Comparison of ENCODE assay signal across 8 cellular contexts in genomic region chr16:30535106-30535776, GRCh38. TPM values are rescaled to one million over a fixed set of nuclear protein-coding genes. Genes with fewer than 3 reads are reported as not detected.
A peak's percentile ranks its signal among the peaks of the same experiment; 100 is the strongest.
DNase-seq lines count a peak whose midpoint lies in the region; ATAC-seq, FAIRE-seq and TF ChIP-seq lines count a peak whose summit lies in the region.

No MANE protein-coding gene starts in this region.

- in situ Hi-C loops in gastrocnemius medialis (cut with MboI; ENCODE audit: low sequenced_read_pairs in 4 of 4), result loop anchor here in 2 of 4 donors (10.0 kb wide), 2 partner anchors 90 to 100 kb away; partner anchors contain the start of genes DCTPP1 (in 1 of the 2) and SEPHS2 (in 1 of the 2)

- ATAC-seq in HG02763 (IDR thresholded peaks at IDR 0.05; ENCODE audit: unreplicated experiment), result peak; percentile 14
- ATAC-seq in heart left ventricle, result peak in 1 of 4 donors; percentile 0
- ATAC-seq in gastrocnemius medialis, result peak; percentile 27 to 47

- no peak for DNase-seq in GM12864 (ENCODE audit: low read depth)
- DNase-seq in activated CD4-positive, alpha-beta memory T cell treated with anti-CD3 and anti-CD28 coated beads for 36 hours, result no peak
- no peak for DNase-seq in heart left ventricle
- peak in 1 of 2 donors; percentile 17 for DNase-seq in gastrocnemius medialis
- no peak for DNase-seq in RCC 7860 (ENCODE audit: low spot score)
- DNase-seq in cerebellar nuclear complex (lab: John Stamatoyannopoulos, UW), result no peak
- no peak for DNase-seq in cerebellar cortex (ENCODE audit: low spot score)

- H3K36me3 Mint-ChIP-seq in activated CD4-positive, alpha-beta memory T cell treated with anti-CD3 and anti-CD28 coated beads for 36 hours, result peaks cover 39% of the 10 kb centered on the region

- TF ChIP-seq POLR2A in heart left ventricle (IDR thresholded peaks at IDR 0.05) (no peak), gastrocnemius medialis (IDR thresholded peaks at IDR 0.05) (no peak)

- H3K27ac ChIP-seq in heart left ventricle, result peak overlapping the region; percentile 86 to 99 (median 94)
- peak overlapping the region; percentile 90 to 96 (median 94) for H3K27ac ChIP-seq in gastrocnemius medialis

- peaks cover 34% of the 10 kb centered on the region for H3K4me1 Mint-ChIP-seq in activated CD4-positive, alpha-beta memory T cell treated with anti-CD3 and anti-CD28 coated beads for 36 hours (ENCODE audit: low read depth)

- no peaks in the 10 kb centered on the region for H3K9me3 Mint-ChIP-seq in activated CD4-positive, alpha-beta memory T cell treated with anti-CD3 and anti-CD28 coated beads for 36 hours

- no peak for FAIRE-seq in RCC 7860 (lab: Jason Lieb, UNC)

- TF ChIP-seq CTCF in GM12864 (IDR thresholded peaks at IDR 0.05; ENCODE audit: low read depth, low read length, missing control alignments) (no peak), heart left ventricle (IDR thresholded peaks at IDR 0.05) (no peak), gastrocnemius medialis (IDR thresholded peaks at IDR 0.05 in 4 of 5, conservative IDR thresholded peaks at IDR 0.05 in 1 of 5) (no peak)

- WGBS in heart left ventricle, 4 donors, result 7 to 10% (median 9%) methylated on average over 17 to 18 of the region's 18 CpGs

- H3K27ac Mint-ChIP-seq in activated CD4-positive, alpha-beta memory T cell treated with anti-CD3 and anti-CD28 coated beads for 36 hours, result peak overlapping the region; percentile 95

- H3K4me1 ChIP-seq in heart left ventricle (peaks cover 0 to 41% (median 24%) of the 10 kb centered on the region in 12 donors), gastrocnemius medialis (peaks cover 23 to 27% of the 10 kb centered on the region in 2 donors)

- peak overlapping the region; percentile 89 for H3K4me3 Mint-ChIP-seq in activated CD4-positive, alpha-beta memory T cell treated with anti-CD3 and anti-CD28 coated beads for 36 hours

- no peaks in the 10 kb centered on the region for H3K27me3 ChIP-seq in heart left ventricle
- H3K27me3 ChIP-seq in gastrocnemius medialis, result no peaks in the 10 kb centered on the region

- no peaks in the 10 kb centered on the region for H3K27me3 Mint-ChIP-seq in activated CD4-positive, alpha-beta memory T cell treated with anti-CD3 and anti-CD28 coated beads for 36 hours

- intact Hi-C loops in activated CD4-positive, alpha-beta memory T cell treated with anti-CD3 and anti-CD28 coated beads for 36 hours (cut with micrococcal nuclease), result loop anchor here (1.0 to 5.0 kb wide), 9 partner anchors 16 to 103 kb away; partner anchors contain the start of genes DCTPP1, SEPHS2, ZNF689 and ZNF764
- intact Hi-C loops in heart left ventricle (cut with DNase I), result loop anchor here in 7 of 10 donors (1.0 to 10.0 kb wide), 8 partner anchors 22 to 104 kb away; partner anchors contain the start of genes ZNF764 (in 5 of the 7), DCTPP1 (in 1 of the 7), ZNF688 (in 1 of the 7) and ZNF785 (in 1 of the 7)
- intact Hi-C loops in gastrocnemius medialis (cut with DNase I; ENCODE audit: low total_unique reads), result loop anchor here (1.0 to 10.0 kb wide), 5 partner anchors 23 to 540 kb away; partner anchors contain the start of genes HIRIP3, INO80E, ZNF688 and ZNF764

- CTCF ChIA-PET in activated CD4-positive, alpha-beta memory T cell treated with anti-CD3 and anti-CD28 coated beads for 36 hours (lab: Charles Lee), result interaction anchor here (0.6 to 4.3 kb wide), 39 partner anchors 8 to 162 kb away, joined by 3 to 53 read pairs (median 6); partner anchors contain the start of genes DCTPP1, ITGAL, PRR14 and ZNF48

- POLR2A ChIA-PET in activated CD4-positive, alpha-beta memory T cell treated with anti-CD3 and anti-CD28 coated beads for 36 hours (lab: Charles Lee), result interaction anchor here (0.7 to 3.4 kb wide), 26 partner anchors 8 to 540 kb away, joined by 3 to 59 read pairs (median 7); partner anchors contain the start of genes DCTPP1, ITGAL, PRR14 and TBX6

- H3K9me3 ChIP-seq in heart left ventricle (no peaks in the 10 kb centered on the region), gastrocnemius medialis (no peaks in the 10 kb centered on the region)

- H3K36me3 ChIP-seq in heart left ventricle, result peaks cover 0 to 28% (median 23%) of the 10 kb centered on the region in 9 donors
- peaks cover 0 to 10% of the 10 kb centered on the region in 2 donors for H3K36me3 ChIP-seq in gastrocnemius medialis

- peak overlapping the region; percentile 83 for H3K4me3 ChIP-seq in GM12864 (ENCODE audit: low read depth, low read length)
- H3K4me3 ChIP-seq in heart left ventricle, result peak overlapping the region; percentile 31 to 94 (median 82)
- peak overlapping the region; percentile 65 to 88 (median 82) for H3K4me3 ChIP-seq in gastrocnemius medialis

RNA-seq across cellular contexts. Expression of gene ZNF747, which starts 0.6 kb away (rescaled TPM):
- total RNA-seq in activated CD4-positive, alpha-beta memory T cell treated with anti-CD3 and anti-CD28 coated beads for 36 hours, result 1 to 10 TPM; 7.2 to 7.6 TPM
- total RNA-seq in heart left ventricle, result 10 to 100 TPM in 5 of 9 donors, 1 to 10 TPM in 4; 8.6 to 15.2 (median 10.5) TPM
- polyA plus RNA-seq in heart left ventricle, result 1 to 10 TPM; 8.9 to 9.5 TPM
- 10 to 100 TPM in 3 of 4 donors, 1 to 10 TPM in 1; 8.6 to 17.5 (median 13.1) TPM for total RNA-seq in gastrocnemius medialis

RNA-seq across cellular contexts. Expression of gene ZNF768, which starts 8.9 kb away (rescaled TPM):
- 10 to 100 TPM; 14.2 to 14.3 TPM for total RNA-seq in activated CD4-positive, alpha-beta memory T cell treated with anti-CD3 and anti-CD28 coated beads for 36 hours
- total RNA-seq in heart left ventricle (10 to 100 TPM; 38.9 to 67.0 (median 47.8) TPM), gastrocnemius medialis (100 to 1,000 TPM in 1 of 4 donors, 10 to 100 TPM in 3; 39.8 to 118 (median 69.8) TPM)
- polyA plus RNA-seq in heart left ventricle, result 10 to 100 TPM; 60.9 to 88.2 TPM

RNA-seq across cellular contexts. Expression of gene ZNF764, which starts 22.9 kb away (rescaled TPM):
- 10 to 100 TPM; 13.7 to 14.2 TPM for total RNA-seq in activated CD4-positive, alpha-beta memory T cell treated with anti-CD3 and anti-CD28 coated beads for 36 hours
- 10 to 100 TPM in 6 of 9 donors, 1 to 10 TPM in 3; 8.5 to 17.2 (median 12.3) TPM for total RNA-seq in heart left ventricle
- 1 to 10 TPM; 7.4 to 8.7 TPM for polyA plus RNA-seq in heart left ventricle
- total RNA-seq in gastrocnemius medialis, result 1 to 10 TPM; 3.7 to 5.5 (median 4.9) TPM

RNA-seq across cellular contexts. Expression of gene ZNF688, which starts 36.3 kb away (rescaled TPM):
- 1 to 10 TPM; 9.2 to 9.3 TPM for total RNA-seq in activated CD4-positive, alpha-beta memory T cell treated with anti-CD3 and anti-CD28 coated beads for 36 hours
- total RNA-seq in heart left ventricle (10 to 100 TPM in 8 of 9 donors, 1 to 10 TPM in 1; 10.0 to 14.3 (median 11.6) TPM), gastrocnemius medialis (10 to 100 TPM; 11.0 to 38.2 (median 18.5) TPM)
- polyA plus RNA-seq in heart left ventricle, result 10 to 100 TPM in 1 of 2 donors, 1 to 10 TPM in 1; 7.6 to 15.7 TPM

RNA-seq across cellular contexts. Expression of gene ZNF785, which starts 50.3 kb away (rescaled TPM):
- total RNA-seq in activated CD4-positive, alpha-beta memory T cell treated with anti-CD3 and anti-CD28 coated beads for 36 hours, result 10 to 100 TPM; 14.0 to 15.0 TPM
- 10 to 100 TPM in 1 of 9 donors, 1 to 10 TPM in 8; 2.9 to 10.9 (median 4.8) TPM for total RNA-seq in heart left ventricle
- polyA plus RNA-seq in heart left ventricle, result 1 to 10 TPM; 3.0 to 4.5 TPM
- total RNA-seq in gastrocnemius medialis, result 1 to 10 TPM in 2 of 4 donors, under 1 TPM in 2; 0.70 to 3.2 (median 1.0) TPM
